8 cellular contexts compared by ENCODE assay signal in genomic region chr5:8456846-8457186, GRCh38.
DNase-seq lines count a peak whose midpoint lies in the region; ATAC-seq, FAIRE-seq and TF ChIP-seq lines count a peak whose summit lies in the region.

No MANE protein-coding gene starts in this region.

- H3K9me3 Mint-ChIP-seq in activated CD4-positive, alpha-beta T cell treated with anti-CD3 and anti-CD28 coated beads, Interleukin-2, amount 10 ng/mL, durations not matched to agents 7 days and 5 days: no peaks in the 10 kb centered on the region
- H3K9me3 Mint-ChIP-seq in activated T-helper 2 cell treated with anti-CD3 and anti-CD28 coated beads, Interferon-gamma antibody, Interleukin-2, Interleukin-4, amounts not matched to agents 10 μg/mL and 5 μg/mL and 100 μg/mL, durations not matched to agents 14 hours and 24 hours and 36 hours: peaks cover 8% of the 10 kb centered on the region

- DNase-seq in activated CD4-positive, alpha-beta T cell treated with anti-CD3 and anti-CD28 coated beads, Interleukin-2, amount 10 ng/mL, durations not matched to agents 7 days and 5 days: no peak
- DNase-seq in activated CD4-positive, alpha-beta T cell treated with anti-CD3 and anti-CD28 coated beads for 4 hours: no peak
- no peak for DNase-seq in activated T-helper 2 cell treated with anti-CD3 and anti-CD28 coated beads, Interferon-gamma antibody, Interleukin-2, Interleukin-4, amounts not matched to agents 10 μg/mL and 5 μg/mL and 100 μg/mL, durations not matched to agents 14 hours and 24 hours and 36 hours (ENCODE audit: low spot score)
- DNase-seq in suprapubic skin (ENCODE audit: low spot score in 2 of 2) (no peak), NCI-H1436 treated with DMSO at 0.1 percent for 48 hours (lab: John Stamatoyannopoulos, UW) (no peak), GM19240 (ENCODE audit: insufficient read length, low spot score) (no peak)

- H3K4me3 ChIP-seq in suprapubic skin: peak overlapping the region; percentile 76

- peaks cover 25% of the 10 kb centered on the region for H3K4me1 Mint-ChIP-seq in activated CD4-positive, alpha-beta T cell treated with anti-CD3 and anti-CD28 coated beads, Interleukin-2, amount 10 ng/mL, durations not matched to agents 7 days and 5 days
- peaks cover 7% of the 10 kb centered on the region for H3K4me1 Mint-ChIP-seq in activated T-helper 2 cell treated with anti-CD3 and anti-CD28 coated beads, Interferon-gamma antibody, Interleukin-2, Interleukin-4, amounts not matched to agents 10 μg/mL and 5 μg/mL and 100 μg/mL, durations not matched to agents 14 hours and 24 hours and 36 hours (ENCODE audit: low read depth)

- POLR2A ChIA-PET in activated CD4-positive, alpha-beta T cell treated with anti-CD3 and anti-CD28 coated beads, Interleukin-2, amount 10 ng/mL, durations not matched to agents 7 days and 5 days (lab: Charles Lee): no interaction called here

- H3K27ac ChIP-seq in suprapubic skin: peak overlapping the region; percentile 87

- H3K4me3 Mint-ChIP-seq in activated CD4-positive, alpha-beta T cell treated with anti-CD3 and anti-CD28 coated beads, Interleukin-2, amount 10 ng/mL, durations not matched to agents 7 days and 5 days: peak overlapping the region; percentile 81
- H3K4me3 Mint-ChIP-seq in activated T-helper 2 cell treated with anti-CD3 and anti-CD28 coated beads, Interferon-gamma antibody, Interleukin-2, Interleukin-4, amounts not matched to agents 10 μg/mL and 5 μg/mL and 100 μg/mL, durations not matched to agents 14 hours and 24 hours and 36 hours (ENCODE audit: low read depth): peak overlapping the region; percentile 75

- H3K36me3 ChIP-seq in suprapubic skin: no peaks in the 10 kb centered on the region

- no peak for TF ChIP-seq POLR2A in suprapubic skin (IDR thresholded peaks at IDR 0.05)

- FAIRE-seq in islet of Langerhans (lab: Jason Lieb, UNC): peak; percentile 13

- intact Hi-C loops in activated T-helper 2 cell treated with anti-CD3 and anti-CD28 coated beads, Interferon-gamma antibody, Interleukin-2, Interleukin-4, amounts not matched to agents 10 μg/mL and 5 μg/mL and 100 μg/mL, durations not matched to agents 14 hours and 24 hours and 36 hours (cut with micrococcal nuclease): no loop called here

- H3K27ac Mint-ChIP-seq in activated CD4-positive, alpha-beta T cell treated with anti-CD3 and anti-CD28 coated beads, Interleukin-2, amount 10 ng/mL, durations not matched to agents 7 days and 5 days: peak overlapping the region; percentile 88
- peak overlapping the region; percentile 68 for H3K27ac Mint-ChIP-seq in activated T-helper 2 cell treated with anti-CD3 and anti-CD28 coated beads, Interferon-gamma antibody, Interleukin-2, Interleukin-4, amounts not matched to agents 10 μg/mL and 5 μg/mL and 100 μg/mL, durations not matched to agents 14 hours and 24 hours and 36 hours

- H3K36me3 Mint-ChIP-seq in activated CD4-positive, alpha-beta T cell treated with anti-CD3 and anti-CD28 coated beads, Interleukin-2, amount 10 ng/mL, durations not matched to agents 7 days and 5 days (ENCODE audit: low read depth): no peaks in the 10 kb centered on the region
- no peaks in the 10 kb centered on the region for H3K36me3 Mint-ChIP-seq in activated T-helper 2 cell treated with anti-CD3 and anti-CD28 coated beads, Interferon-gamma antibody, Interleukin-2, Interleukin-4, amounts not matched to agents 10 μg/mL and 5 μg/mL and 100 μg/mL, durations not matched to agents 14 hours and 24 hours and 36 hours (ENCODE audit: low read depth)

- no peak for TF ChIP-seq CTCF in suprapubic skin (IDR thresholded peaks at IDR 0.05)

- ATAC-seq in HG02970 (IDR thresholded peaks at IDR 0.05; ENCODE audit: low FRiP score, unreplicated experiment): no peak

- no peak for TF ChIP-seq EP300 in suprapubic skin (IDR thresholded peaks at IDR 0.05)

- CTCF ChIA-PET in activated CD4-positive, alpha-beta T cell treated with anti-CD3 and anti-CD28 coated beads, Interleukin-2, amount 10 ng/mL, durations not matched to agents 7 days and 5 days (lab: Charles Lee): no interaction called here

- no peaks in the 10 kb centered on the region for H3K27me3 ChIP-seq in suprapubic skin

- no peaks in the 10 kb centered on the region for H3K9me3 ChIP-seq in suprapubic skin

- no peaks in the 10 kb centered on the region for H3K27me3 Mint-ChIP-seq in activated CD4-positive, alpha-beta T cell treated with anti-CD3 and anti-CD28 coated beads, Interleukin-2, amount 10 ng/mL, durations not matched to agents 7 days and 5 days
- no peaks in the 10 kb centered on the region for H3K27me3 Mint-ChIP-seq in activated T-helper 2 cell treated with anti-CD3 and anti-CD28 coated beads, Interferon-gamma antibody, Interleukin-2, Interleukin-4, amounts not matched to agents 10 μg/mL and 5 μg/mL and 100 μg/mL, durations not matched to agents 14 hours and 24 hours and 36 hours (ENCODE audit: low read depth)

- 52% methylated on average over 5 of the region's 5 CpGs for WGBS in suprapubic skin

- H3K4me1 ChIP-seq in suprapubic skin: peaks cover 13% of the 10 kb centered on the region
